1 cellular context compared by ENCODE assay signal in genomic region chr17:182164-182751, GRCh38.
TF ChIP-seq lines count a peak whose summit lies in the region.

No MANE protein-coding gene starts in this region.

TF ChIP-seq in HepG2, 621 proteins besides CTCF, POLR2A, EP300 and RAD21 (continued from another document):
- 0 out of 2 replicates have a peak, but pooled peaks have one; percentile 20 for TF ChIP-seq ZBTB4 (CRISPR knock-in tag; IDR thresholded peaks at IDR 0.05; ENCODE audit: borderline replicate concordance)
- no peak for TF ChIP-seq RERE (CRISPR knock-in tag; IDR thresholded peaks at IDR 0.05; ENCODE audit: low read depth)
- no peak for TF ChIP-seq BORCS8-MEF2B (CRISPR knock-in tag; IDR thresholded peaks at IDR 0.05)
- TF ChIP-seq PITX1 (CRISPR knock-in tag; IDR thresholded peaks at IDR 0.05), result no peak
- TF ChIP-seq TAF15 (IDR thresholded peaks at IDR 0.05; ENCODE audit: low read depth, low read length, poor library complexity, severe bottlenecking), result no peak
- TF ChIP-seq ZNF720 (CRISPR knock-in tag; IDR thresholded peaks at IDR 0.05), result no peak
- TF ChIP-seq ZNF781 (CRISPR knock-in tag; IDR thresholded peaks at IDR 0.05; ENCODE audit: borderline replicate concordance, not compliant biosample characterization), result no peak
- peak; percentile 31; the same call in 1 of the 2 replicates for TF ChIP-seq ARID5B (CRISPR knock-in tag; IDR thresholded peaks at IDR 0.05)
- TF ChIP-seq SAP130 (CRISPR knock-in tag; IDR thresholded peaks at IDR 0.05; ENCODE audit: low read depth), result peak; percentile 43; the same call in 1 of the 2 replicates
- no peak for TF ChIP-seq ZMYM4 (CRISPR knock-in tag; IDR thresholded peaks at IDR 0.05)
- TF ChIP-seq ZNF513 (CRISPR knock-in tag; conservative IDR thresholded peaks at IDR 0.05), result no peak
- no peak for TF ChIP-seq JUND (CRISPR knock-in tag; IDR thresholded peaks at IDR 0.05)
- no peak for TF ChIP-seq RELA (CRISPR knock-in tag; IDR thresholded peaks at IDR 0.05)
- peak; percentile 70 for TF ChIP-seq ZNF780A (CRISPR knock-in tag; IDR thresholded peaks at IDR 0.05)
- no peak for TF ChIP-seq NKX3-1 (CRISPR knock-in tag; IDR thresholded peaks at IDR 0.05)
